Comparison of ENCODE assay signal across 20 cellular contexts in the genomic region with DNA sequence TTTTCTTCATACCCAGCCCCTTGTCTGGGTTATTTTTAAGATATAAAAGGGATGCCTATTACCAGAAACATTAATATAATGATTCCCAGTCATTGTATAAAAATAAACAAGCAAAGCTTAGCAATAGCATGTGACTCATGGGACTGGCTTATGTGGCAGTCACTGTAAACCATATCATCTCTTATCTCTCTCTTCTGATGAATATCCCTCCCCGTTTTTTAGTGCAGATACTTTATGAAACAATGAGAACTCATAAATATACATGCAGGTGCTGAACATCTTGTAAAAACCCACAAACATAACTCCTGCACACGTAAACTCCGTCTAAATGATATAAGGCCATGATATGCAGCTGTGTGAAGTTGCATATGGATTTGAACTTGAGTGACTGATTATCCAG.
DNase-seq lines count a peak whose midpoint lies in the region; ATAC-seq and TF ChIP-seq lines count a peak whose summit lies in the region.
"Had no signal": no experiment of that assay in that cellular context is flagged by ENCODE, and none has a peak within 500 bp of the region (broad histone marks: within the 10 kb centered on the region; RNA-seq: fewer than 3 reads in every experiment).

No MANE protein-coding gene starts in this region.

- TF ChIP-seq CTCF in MM.1S (IDR thresholded peaks at IDR 0.05; ENCODE audit: low read length) = no peak
- no peak for TF ChIP-seq CTCF in osteoblast (IDR thresholded peaks at IDR 0.05; ENCODE audit: extremely low read depth, low read depth, low read length)
- no peak for TF ChIP-seq CTCF in gastrocnemius medialis (IDR thresholded peaks at IDR 0.05 in 4 of 5, conservative IDR thresholded peaks at IDR 0.05 in 1 of 5)
- no peak for TF ChIP-seq CTCF in tibial nerve (IDR thresholded peaks at IDR 0.05)

- ATAC-seq in gastrocnemius medialis (no peak), HG03378 (IDR thresholded peaks at IDR 0.05; ENCODE audit: unreplicated experiment) (no peak)
- ATAC-seq in naive thymus-derived CD4-positive, alpha-beta T cell = no peak
- ATAC-seq: activated CD8-positive, alpha-beta T cell treated with anti-CD3 and anti-CD28 coated beads, Interleukin-2, amount 10 ng/mL, durations not matched to agents 7 days and 5 days; activated naive CD8-positive, alpha-beta T cell treated with anti-CD3 and anti-CD28 coated beads, Interleukin-2, amount 50 U/mL, for 24 hours; Panc1 had no signal

- TF ChIP-seq POLR2A in gastrocnemius medialis (IDR thresholded peaks at IDR 0.05) = no peak
- no peak for TF ChIP-seq POLR2A in tibial nerve (IDR thresholded peaks at IDR 0.05)

- H3K79me2 ChIP-seq in MM.1S (ENCODE audit: low read length) (peaks cover 39% of the 10 kb centered on the region), osteoblast (ENCODE audit: insufficient read depth, low read length) (no peaks in the 10 kb centered on the region)

- H2AFZ ChIP-seq in MM.1S (ENCODE audit: low read length) (no peak overlapping the region), osteoblast (ENCODE audit: low read length) (no peak overlapping the region)

- peak overlapping the region; percentile 62 for H3K9ac ChIP-seq in MM.1S (ENCODE audit: low read length)

- DNase-seq in Daoy (ENCODE audit: low read depth) = peak; percentile 28
- peak; percentile 22 for DNase-seq in MM.1S
- peak; percentile 46 for DNase-seq in dermis blood vessel endothelial cell
- no peak for DNase-seq in osteoblast (ENCODE audit: insufficient read length, low spot score, missing footprints)
- no peak for DNase-seq in gastrocnemius medialis
- no peak for DNase-seq in tibial nerve (ENCODE audit: low spot score in 2 of 2)
- DNase-seq in naive thymus-derived CD4-positive, alpha-beta T cell = no peak
- DNase-seq: activated CD8-positive, alpha-beta T cell treated with anti-CD3 and anti-CD28 coated beads, Interleukin-2, amount 10 ng/mL, durations not matched to agents 7 days and 5 days; activated naive CD8-positive, alpha-beta T cell treated with anti-CD3 and anti-CD28 coated beads, Interleukin-2, amount 50 U/mL, for 24 hours; AML-193; cerebellar nuclear complex; islet precursor cell; NCI-H1694 treated with DMSO at 0.1 percent for 48 hours; NCI-H510A; spleen; stimulated activated naive CD4-positive, alpha-beta T cell treated with Interleukin-2 at 50 U/mL for 16 hours; SW 1271; uterus had no signal

- H3K27me3 ChIP-seq in MM.1S (replicated peaks; ENCODE audit: insufficient read depth, low read length) (no peaks in the 10 kb centered on the region), osteoblast (ENCODE audit: insufficient read depth, low read length) (no peaks in the 10 kb centered on the region), gastrocnemius medialis (no peaks in the 10 kb centered on the region), tibial nerve (no peaks in the 10 kb centered on the region)
- H3K27me3 ChIP-seq in naive thymus-derived CD4-positive, alpha-beta T cell (ENCODE audit: control insufficient read depth in 2 of 2, insufficient read depth in 2 of 2, low read length in 2 of 2) = no peaks in the 10 kb centered on the region
- H3K27me3 ChIP-seq: spleen, uterus had no signal

- POLR2A ChIA-PET in naive thymus-derived CD4-positive, alpha-beta T cell (lab: Charles Lee) = interaction anchor here (1.2 kb wide), 1 partner anchor 148 kb away, joined by 3 read pairs; no protein-coding TSS in a partner anchor

- peaks cover 72% of the 10 kb centered on the region for H3F3A ChIP-seq in MM.1S (ENCODE audit: insufficient read depth, low read length)

- no peaks in the 10 kb centered on the region for H3K9me3 Mint-ChIP-seq in naive thymus-derived CD4-positive, alpha-beta T cell
- H3K9me3 Mint-ChIP-seq: activated naive CD8-positive, alpha-beta T cell treated with anti-CD3 and anti-CD28 coated beads, Interleukin-2, amount 50 U/mL, for 24 hours had no signal

- CTCF ChIA-PET in naive thymus-derived CD4-positive, alpha-beta T cell (lab: Charles Lee) = no interaction called here

- no peaks in the 10 kb centered on the region for H3K27me3 Mint-ChIP-seq in naive thymus-derived CD4-positive, alpha-beta T cell
- H3K27me3 Mint-ChIP-seq: activated naive CD8-positive, alpha-beta T cell treated with anti-CD3 and anti-CD28 coated beads, Interleukin-2, amount 50 U/mL, for 24 hours had no signal

- WGBS in tibial nerve, 2 donors = 82% methylated on average over 3 of the region's 3 CpGs

- H3K4me1 ChIP-seq in MM.1S (ENCODE audit: low read length) (peaks cover 77% of the 10 kb centered on the region), osteoblast (ENCODE audit: insufficient read depth, low read length) (peaks cover 70% of the 10 kb centered on the region), gastrocnemius medialis (peaks cover 6 to 9% of the 10 kb centered on the region in 2 donors), tibial nerve (peaks cover 0 to 53% (median 17%) of the 10 kb centered on the region in 4 donors)
- H3K4me1 ChIP-seq in naive thymus-derived CD4-positive, alpha-beta T cell (ENCODE audit: control insufficient read depth in 2 of 2, insufficient read depth in 2 of 2, low read length in 2 of 2) = peaks cover 6 to 17% of the 10 kb centered on the region in 2 donors
- H3K4me1 ChIP-seq: uterus had no signal

- H3K4me1 Mint-ChIP-seq in naive thymus-derived CD4-positive, alpha-beta T cell = peaks cover 19 to 55% (median 42%) of the 10 kb centered on the region in 7 donors

- H3K4me2 ChIP-seq in MM.1S (ENCODE audit: low read depth, low read length) = peak overlapping the region; percentile 65
- H3K4me2 ChIP-seq in osteoblast (ENCODE audit: insufficient read depth, low read length) = peak overlapping the region; percentile 46

- no peaks in the 10 kb centered on the region for H3K9me3 ChIP-seq in MM.1S (replicated peaks; ENCODE audit: insufficient read depth, low read length)
- H3K9me3 ChIP-seq in osteoblast (ENCODE audit: low read depth, low read length) = no peaks in the 10 kb centered on the region
- H3K9me3 ChIP-seq in gastrocnemius medialis = no peaks in the 10 kb centered on the region
- no peaks in the 10 kb centered on the region for H3K9me3 ChIP-seq in tibial nerve
- no peaks in the 10 kb centered on the region for H3K9me3 ChIP-seq in naive thymus-derived CD4-positive, alpha-beta T cell (ENCODE audit: control insufficient read depth in 2 of 3, low read length in 3 of 3)
- H3K9me3 ChIP-seq: spleen, uterus had no signal

- peak overlapping the region; percentile 94 for H3K27ac ChIP-seq in MM.1S (ENCODE audit: low read length)
- peak overlapping the region; percentile 77 for H3K27ac ChIP-seq in osteoblast (ENCODE audit: low read depth, low read length)
- no peak overlapping the region for H3K27ac ChIP-seq in gastrocnemius medialis
- H3K27ac ChIP-seq in tibial nerve = no peak overlapping the region
- no peak overlapping the region for H3K27ac ChIP-seq in naive thymus-derived CD4-positive, alpha-beta T cell (ENCODE audit: low read depth, low read length)
- H3K27ac ChIP-seq: uterus had no signal

- no peak for TF ChIP-seq EP300 in tibial nerve (IDR thresholded peaks at IDR 0.05)

- peak overlapping the region in 2 of 9 donors; percentile 24 to 43 for H3K27ac Mint-ChIP-seq in naive thymus-derived CD4-positive, alpha-beta T cell
- H3K27ac Mint-ChIP-seq: activated CD8-positive, alpha-beta T cell treated with anti-CD3 and anti-CD28 coated beads, Interleukin-2, amount 10 ng/mL, durations not matched to agents 7 days and 5 days; activated naive CD8-positive, alpha-beta T cell treated with anti-CD3 and anti-CD28 coated beads, Interleukin-2, amount 50 U/mL, for 24 hours had no signal

- H3K36me3 Mint-ChIP-seq in naive thymus-derived CD4-positive, alpha-beta T cell = peaks cover 0 to 14% (median 6%) of the 10 kb centered on the region in 5 donors

- H3K36me3 ChIP-seq in MM.1S (replicated peaks; ENCODE audit: insufficient read depth, low read length) (no peaks in the 10 kb centered on the region; the same call in 1 of the 2 replicates), osteoblast (ENCODE audit: insufficient read depth, low read length) (no peaks in the 10 kb centered on the region), gastrocnemius medialis (no peaks in the 10 kb centered on the region), tibial nerve (peaks cover 0 to 10% (median 0%) of the 10 kb centered on the region in 3 donors)
- no peaks in the 10 kb centered on the region for H3K36me3 ChIP-seq in naive thymus-derived CD4-positive, alpha-beta T cell (ENCODE audit: control insufficient read depth in 2 of 3, insufficient read depth in 3 of 3, low read length in 3 of 3)
- H3K36me3 ChIP-seq: uterus had no signal

- H3K4me3 Mint-ChIP-seq in naive thymus-derived CD4-positive, alpha-beta T cell = no peak overlapping the region
- H3K4me3 Mint-ChIP-seq: activated CD8-positive, alpha-beta T cell treated with anti-CD3 and anti-CD28 coated beads, Interleukin-2, amount 10 ng/mL, durations not matched to agents 7 days and 5 days; activated naive CD8-positive, alpha-beta T cell treated with anti-CD3 and anti-CD28 coated beads, Interleukin-2, amount 50 U/mL, for 24 hours had no signal

- in situ Hi-C loops in gastrocnemius medialis (cut with MboI; ENCODE audit: low sequenced_read_pairs in 4 of 4) = loop anchor here in 1 of 4 donors (25.0 kb wide), 2 partner anchors 171 to 546 kb away; no protein-coding TSS in a partner anchor

- intact Hi-C loops in gastrocnemius medialis (cut with DNase I; ENCODE audit: low total_unique reads) = no loop called here
- intact Hi-C loops in naive thymus-derived CD4-positive, alpha-beta T cell (cut with micrococcal nuclease) = no loop called here

- H3K4me3 ChIP-seq in MM.1S (ENCODE audit: low read length) (peak overlapping the region; percentile 14; the same call in 1 of the 2 replicates), osteoblast (ENCODE audit: insufficient read depth, low read length) (no peak overlapping the region), gastrocnemius medialis (no peak overlapping the region), tibial nerve (no peak overlapping the region)
- no peak overlapping the region for H3K4me3 ChIP-seq in naive thymus-derived CD4-positive, alpha-beta T cell (ENCODE audit: low read length)
- H3K4me3 ChIP-seq: spleen, uterus had no signal

- H3K9me2 ChIP-seq in MM.1S (replicated peaks; ENCODE audit: insufficient read depth, low read length) = no peaks in the 10 kb centered on the region

- H4K20me1 ChIP-seq in MM.1S (ENCODE audit: insufficient read depth, low read length) (no peaks in the 10 kb centered on the region), osteoblast (ENCODE audit: insufficient read depth, low read length) (no peaks in the 10 kb centered on the region)

Comparison
In these comparisons a context has a peak if more than half of its experiments do, and no peak if none do; other contexts are left out.
1. DNase-seq: peak in Daoy (single experiment), MM.1S (single experiment) and dermis blood vessel endothelial cell (single experiment); none in osteoblast (single experiment), gastrocnemius medialis (0 of 2), tibial nerve (0 of 2) and naive thymus-derived CD4-positive, alpha-beta T cell (0 of 9).
2. H3K27ac ChIP-seq: peak in MM.1S (single experiment) and osteoblast (single experiment); none in gastrocnemius medialis (0 of 4), tibial nerve (0 of 4) and naive thymus-derived CD4-positive, alpha-beta T cell (single experiment).